ENCODE assay signal across 20 cellular contexts in the genomic region with DNA sequence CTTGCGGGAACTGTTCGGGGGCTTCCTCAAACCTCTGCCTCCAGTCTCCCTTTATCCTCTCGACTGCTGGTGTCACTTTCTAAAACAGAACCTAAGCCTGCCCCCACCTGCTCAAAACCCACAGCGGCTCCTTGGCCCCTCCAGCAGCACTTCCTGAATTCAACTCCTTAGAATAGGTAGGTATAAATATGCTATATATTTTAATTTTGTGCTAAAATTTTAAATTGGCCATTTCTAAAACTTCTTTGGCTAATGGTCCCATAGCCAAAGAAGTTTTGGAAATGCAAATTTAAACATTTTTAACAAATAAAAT.
DNase-seq lines count a peak whose midpoint lies in the region; ATAC-seq, FAIRE-seq and TF ChIP-seq lines count a peak whose summit lies in the region.
"Had no signal": no experiment of that assay in that cellular context is flagged by ENCODE, and none has a peak within 500 bp of the region (broad histone marks: within the 10 kb centered on the region; RNA-seq: fewer than 3 reads in every experiment).

No MANE protein-coding gene starts in this region.

- peaks cover 3% of the 10 kb centered on the region for H3K27me3 Mint-ChIP-seq in activated CD8-positive, alpha-beta T cell treated with anti-CD3 and anti-CD28 coated beads, Interleukin-2, amount 10 ng/mL, durations not matched to agents 7 days and 5 days (ENCODE audit: low read depth)
- H3K27me3 Mint-ChIP-seq in activated CD8-positive, alpha-beta T cell treated with anti-CD3 and anti-CD28 coated beads for 36 hours: peaks cover 8% of the 10 kb centered on the region

- no peak overlapping the region for H3K4me2 ChIP-seq in K562 (ENCODE audit: insufficient read depth, low read length)
- H3K4me2 ChIP-seq: BLaER1 treated with 17β-estradiol and CSF1 and Interleukin-3, amounts not matched to agents 10 nM and 100 nM; GM23338 had no signal

- POLR2A ChIA-PET in activated CD8-positive, alpha-beta T cell treated with anti-CD3 and anti-CD28 coated beads, Interleukin-2, amount 10 ng/mL, durations not matched to agents 7 days and 5 days (lab: Charles Lee): no interaction called here
- POLR2A ChIA-PET in activated CD8-positive, alpha-beta T cell treated with anti-CD3 and anti-CD28 coated beads for 36 hours (lab: Charles Lee): no interaction called here
- POLR2A ChIA-PET in K562 (lab: Yijun Ruan, JAX): no interaction called here

- H3K27ac Mint-ChIP-seq in activated CD8-positive, alpha-beta T cell treated with anti-CD3 and anti-CD28 coated beads, Interleukin-2, amount 10 ng/mL, durations not matched to agents 7 days and 5 days: no peak overlapping the region
- no peak overlapping the region for H3K27ac Mint-ChIP-seq in activated CD8-positive, alpha-beta T cell treated with anti-CD3 and anti-CD28 coated beads for 36 hours
- H3K27ac Mint-ChIP-seq: B cell; CD8-positive, alpha-beta T cell; GM23338; IgD-negative memory B cell had no signal

- TF ChIP-seq RAD21 in K562 (CRISPR knock-in tag; conservative IDR thresholded peaks at IDR 0.05 in 1 of 2, IDR thresholded peaks at IDR 0.05 in 1 of 2): no peak

- no TSS peak for BruUV-seq in K562 (replicated peaks; lab: Mats Ljungman, UMichigan)

- H3K79me2 ChIP-seq in K562 (ENCODE audit: control insufficient read depth, insufficient read depth, low read length): no peaks in the 10 kb centered on the region

- H3K4me3 ChIP-seq in K562: no peak overlapping the region
- no peak overlapping the region for H3K4me3 ChIP-seq in spleen
- H3K4me3 ChIP-seq: BLaER1 treated with 17β-estradiol and CSF1 and Interleukin-3, amounts not matched to agents 10 nM and 100 nM; GM23338 had no signal

- CTCF ChIA-PET in activated CD8-positive, alpha-beta T cell treated with anti-CD3 and anti-CD28 coated beads, Interleukin-2, amount 10 ng/mL, durations not matched to agents 7 days and 5 days (lab: Charles Lee): no interaction called here
- CTCF ChIA-PET in activated CD8-positive, alpha-beta T cell treated with anti-CD3 and anti-CD28 coated beads for 36 hours (lab: Charles Lee): interaction anchor here (0.6 kb wide), 1 partner anchor 33 kb away, joined by 3 read pairs; no protein-coding TSS in a partner anchor
- CTCF ChIA-PET in K562 (lab: Yijun Ruan, JAX; ENCODE audit: low intra/inter-chr PET ratio): no interaction called here

- H3K36me3 ChIP-seq in K562 (ENCODE audit: control insufficient read depth, insufficient read depth, low read length) (no peaks in the 10 kb centered on the region), spleen (no peaks in the 10 kb centered on the region)
- H3K36me3 ChIP-seq: BLaER1 treated with 17β-estradiol and CSF1 and Interleukin-3, amounts not matched to agents 10 nM and 100 nM had no signal

- 59% methylated on average over 4 of the region's 4 CpGs for WGBS in K562 (ENCODE audit: insufficient coverage, low coverage, missing lambda C conversion rate)
- WGBS in spleen, 5 donors: 73 to 77% (median 75%) methylated on average over 4 of the region's 4 CpGs

- H3K4me3 Mint-ChIP-seq in activated CD8-positive, alpha-beta T cell treated with anti-CD3 and anti-CD28 coated beads, Interleukin-2, amount 10 ng/mL, durations not matched to agents 7 days and 5 days: no peak overlapping the region
- H3K4me3 Mint-ChIP-seq in activated CD8-positive, alpha-beta T cell treated with anti-CD3 and anti-CD28 coated beads for 36 hours: no peak overlapping the region
- H3K4me3 Mint-ChIP-seq: B cell; CD8-positive, alpha-beta T cell; GM23338; IgD-negative memory B cell had no signal

- H3K9ac ChIP-seq in K562 (ENCODE audit: insufficient read depth in 1 of 2, low read depth in 2 of 2, low read length in 2 of 2): no peak overlapping the region
- H3K9ac ChIP-seq: BLaER1 treated with 17β-estradiol and CSF1 and Interleukin-3, amounts not matched to agents 10 nM and 100 nM had no signal

- no peak for TF ChIP-seq CTCF in activated CD8-positive, alpha-beta T cell treated with anti-CD3 and anti-CD28 coated beads for 36 hours (IDR thresholded peaks at IDR 0.05)
- no peak for TF ChIP-seq CTCF in K562 (IDR thresholded peaks at IDR 0.05 in 2 of 3, conservative IDR thresholded peaks at IDR 0.05 in 1 of 3; ENCODE audit: insufficient read depth in 2 of 3, low read depth in 1 of 3, low read length in 3 of 3)
- no peak for TF ChIP-seq CTCF in spleen (IDR thresholded peaks at IDR 0.05 in 8 of 11, conservative IDR thresholded peaks at IDR 0.05 in 3 of 11)

- no peak for ATAC-seq in activated CD8-positive, alpha-beta T cell treated with anti-CD3 and anti-CD28 coated beads, Interleukin-2, amount 10 ng/mL, durations not matched to agents 7 days and 5 days
- ATAC-seq in activated CD8-positive, alpha-beta T cell treated with anti-CD3 and anti-CD28 coated beads for 36 hours: no peak
- peak; percentile 13; the same call in 1 of the 3 replicates for ATAC-seq in K562
- ATAC-seq in HG02623 (IDR thresholded peaks at IDR 0.05; ENCODE audit: unreplicated experiment): no peak
- ATAC-seq: CD8-positive, alpha-beta T cell; GM23338 had no signal

- H3K9me1 ChIP-seq in K562 (ENCODE audit: control insufficient read depth, insufficient read depth, low read length): no peaks in the 10 kb centered on the region

- DNase-seq in activated CD8-positive, alpha-beta T cell treated with anti-CD3 and anti-CD28 coated beads, Interleukin-2, amount 10 ng/mL, durations not matched to agents 7 days and 5 days: peak; percentile 12
- no peak for DNase-seq in activated CD8-positive, alpha-beta T cell treated with anti-CD3 and anti-CD28 coated beads for 36 hours
- peak; percentile 56 to 78 for DNase-seq in NCI-H524 (lab: John Stamatoyannopoulos, UW)
- DNase-seq in K562 (ENCODE audit: extremely low read depth in 1 of 4, low spot score in 3 of 4): no peak
- DNase-seq in spleen: peak; percentile 15
- DNase-seq in activated effector memory CD4-positive, alpha-beta T cell treated with anti-CD3 and anti-CD28 coated beads, Interleukin-2, amount 50 U/mL, for 16 hours: no peak
- DNase-seq: Calu3; CD8-positive, alpha-beta T cell; DMS79; GDM1; HCEC 1CT had no signal

- TF ChIP-seq EP300 in K562 (IDR thresholded peaks at IDR 0.05; ENCODE audit: low read length): no peak

- H3K27ac ChIP-seq in K562 (ENCODE audit: extremely low read depth, low read depth, low read length): no peak overlapping the region
- no peak overlapping the region for H3K27ac ChIP-seq in spleen
- H3K27ac ChIP-seq: BLaER1 treated with 17β-estradiol and CSF1 and Interleukin-3, amounts not matched to agents 10 nM and 100 nM had no signal

- H2AFZ ChIP-seq in K562 (ENCODE audit: low read depth, low read length): 0 out of 2 replicates have a peak overlapping the region, but pooled peaks have one; percentile 22

- in situ Hi-C loops in K562 (cut with MboI): no loop called here

- no peak for FAIRE-seq in K562 (lab: Jason Lieb, UNC)
- FAIRE-seq: GM12892, GM18507, H54, HTR-8/SVneo had no signal

- intact Hi-C loops in activated CD8-positive, alpha-beta T cell treated with anti-CD3 and anti-CD28 coated beads for 36 hours (cut with micrococcal nuclease): no loop called here
- intact Hi-C loops in K562 (cut with micrococcal nuclease) (no loop called here), spleen (cut with DNase I; ENCODE audit: low total_unique reads) (no loop called here)

- no peaks in the 10 kb centered on the region for H3K9me3 Mint-ChIP-seq in activated CD8-positive, alpha-beta T cell treated with anti-CD3 and anti-CD28 coated beads, Interleukin-2, amount 10 ng/mL, durations not matched to agents 7 days and 5 days (ENCODE audit: insufficient read depth)
- no peaks in the 10 kb centered on the region for H3K9me3 Mint-ChIP-seq in activated CD8-positive, alpha-beta T cell treated with anti-CD3 and anti-CD28 coated beads for 36 hours
- H3K9me3 Mint-ChIP-seq: CD8-positive, alpha-beta T cell; GM23338; IgD-negative memory B cell had no signal

- H3K4me1 Mint-ChIP-seq in activated CD8-positive, alpha-beta T cell treated with anti-CD3 and anti-CD28 coated beads, Interleukin-2, amount 10 ng/mL, durations not matched to agents 7 days and 5 days (ENCODE audit: low read depth): peaks cover 6% of the 10 kb centered on the region
- peaks cover 5% of the 10 kb centered on the region for H3K4me1 Mint-ChIP-seq in activated CD8-positive, alpha-beta T cell treated with anti-CD3 and anti-CD28 coated beads for 36 hours (ENCODE audit: low read depth)
- H3K4me1 Mint-ChIP-seq: GM23338 had no signal

- H3K4me1 ChIP-seq in K562 (replicated peaks in 1 of 2; ENCODE audit: control insufficient read depth in 2 of 2, insufficient read depth in 2 of 2, low read length in 2 of 2) (peaks cover 17 to 21% of the 10 kb centered on the region in 2 experiments), spleen (peaks cover 0 to 8% (median 5%) of the 10 kb centered on the region in 6 donors)
- H3K4me1 ChIP-seq: BLaER1 treated with 17β-estradiol and CSF1 and Interleukin-3, amounts not matched to agents 10 nM and 100 nM had no signal

- no peaks in the 10 kb centered on the region for H4K20me1 ChIP-seq in K562 (replicated peaks; ENCODE audit: control insufficient read depth, insufficient read depth, low read length)
- H4K20me1 ChIP-seq: BLaER1 treated with 17β-estradiol and CSF1 and Interleukin-3, amounts not matched to agents 10 nM and 100 nM had no signal

- TF ChIP-seq POLR2A in K562 (conservative IDR thresholded peaks at IDR 0.05) (no peak), spleen (IDR thresholded peaks at IDR 0.05) (no peak)

- no peaks in the 10 kb centered on the region for H3K27me3 ChIP-seq in K562 (ENCODE audit: control insufficient read depth in 2 of 2, insufficient read depth in 2 of 2, low read length in 2 of 2)
- peaks cover 0 to 35% (median 0%) of the 10 kb centered on the region in 7 donors for H3K27me3 ChIP-seq in spleen (replicated peaks in 1 of 7)
- H3K27me3 ChIP-seq: BLaER1 treated with 17β-estradiol and CSF1 and Interleukin-3, amounts not matched to agents 10 nM and 100 nM had no signal

- H3K9me3 ChIP-seq in K562 (replicated peaks; ENCODE audit: control insufficient read depth, insufficient read depth, low read depth, low read length) (no peaks in the 10 kb centered on the region), spleen (no peaks in the 10 kb centered on the region)
- H3K9me3 ChIP-seq: BLaER1 treated with 17β-estradiol and CSF1 and Interleukin-3, amounts not matched to agents 10 nM and 100 nM had no signal

- H3K36me3 Mint-ChIP-seq in activated CD8-positive, alpha-beta T cell treated with anti-CD3 and anti-CD28 coated beads, Interleukin-2, amount 10 ng/mL, durations not matched to agents 7 days and 5 days (ENCODE audit: low read depth): no peaks in the 10 kb centered on the region
- no peaks in the 10 kb centered on the region for H3K36me3 Mint-ChIP-seq in activated CD8-positive, alpha-beta T cell treated with anti-CD3 and anti-CD28 coated beads for 36 hours (ENCODE audit: low read depth)
- H3K36me3 Mint-ChIP-seq: CD8-positive, alpha-beta T cell had no signal

TF ChIP-seq in K562, 482 proteins besides CTCF, POLR2A, EP300 and RAD21 (continues in another document):
- TF ChIP-seq HDAC2 (IDR thresholded peaks at IDR 0.05): 0 out of 2 replicates have a peak, but pooled peaks have one; percentile 2
- TF ChIP-seq SPI1 (IDR thresholded peaks at IDR 0.05; ENCODE audit: borderline replicate concordance, low read depth, low read length): peak; percentile 62; the same call in 1 of the 2 replicates

Comparison
In these comparisons a context has a peak if more than half of its experiments do, and no peak if none do; other contexts are left out.
1. DNase-seq: peak in activated CD8-positive, alpha-beta T cell treated with anti-CD3 and anti-CD28 coated beads, Interleukin-2, amount 10 ng/mL, durations not matched to agents 7 days and 5 days (single experiment), NCI-H524 (2 of 2) and spleen (single experiment); none in activated CD8-positive, alpha-beta T cell treated with anti-CD3 and anti-CD28 coated beads for 36 hours (single experiment), K562 (0 of 4) and activated effector memory CD4-positive, alpha-beta T cell treated with anti-CD3 and anti-CD28 coated beads, Interleukin-2, amount 50 U/mL, for 16 hours (single experiment).